Comparison of ENCODE assay signal across 1 cellular context in genomic region chr2:36335597-36335996, GRCh38.
TF ChIP-seq lines count a peak whose summit lies in the region.

No MANE protein-coding gene starts in this region.

TF ChIP-seq in WTC11, 78 proteins besides CTCF, POLR2A, EP300 and RAD21 (continued from another document):
- TF ChIP-seq E2F1 (CRISPR knock-in tag; IDR thresholded peaks at IDR 0.05) (no peak), PREB (CRISPR knock-in tag; IDR thresholded peaks at IDR 0.05; ENCODE audit: borderline replicate concordance) (no peak), HMGA2 (CRISPR knock-in tag; IDR thresholded peaks at IDR 0.05) (no peak), GABPB1 (CRISPR knock-in tag; IDR thresholded peaks at IDR 0.05) (no peak)
